33 cellular contexts compared by ENCODE assay signal in the genomic region with DNA sequence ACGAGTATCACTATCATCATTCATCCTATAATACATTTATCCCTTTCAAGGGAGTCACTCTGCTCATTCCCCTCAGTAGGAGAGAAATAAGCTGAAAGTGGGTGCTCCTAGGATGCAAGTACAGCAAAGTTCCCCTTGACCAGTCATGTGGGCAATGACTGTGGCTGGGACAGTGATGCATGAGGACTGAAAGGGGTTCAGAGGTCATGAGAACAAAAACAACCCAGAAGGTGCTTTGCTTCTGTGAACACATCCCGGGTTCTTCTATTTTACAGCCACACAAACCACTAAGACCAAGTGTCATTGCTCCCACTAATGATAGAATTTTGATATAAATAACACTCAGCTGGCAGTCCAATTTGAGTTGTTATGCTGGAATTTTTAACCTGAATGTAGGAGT.
"Had no signal": no experiment of that assay in that cellular context is flagged by ENCODE, and none has a peak within 500 bp of the region (broad histone marks: within the 10 kb centered on the region; RNA-seq: fewer than 3 reads in every experiment).

No MANE protein-coding gene starts in this region.

- ATAC-seq: activated naive CD4-positive, alpha-beta T cell treated with anti-CD3 and anti-CD28 coated beads, Interleukin-2, amount 50 U/mL, for 72 hours; activated T-cell treated with anti-CD3 and anti-CD28 coated beads, Interleukin-2, amount 50 U/mL, for 72 hours; foreskin keratinocyte; gastrocnemius medialis; WTC11 had no signal

- DNase-seq: activated CD4-positive, alpha-beta memory T cell treated with anti-CD3 and anti-CD28 coated beads, Interleukin-2, amount 10 ng/mL, durations not matched to agents 7 days and 5 days; activated CD4-positive, alpha-beta T cell treated with anti-CD3 and anti-CD28 coated beads for 1 hour; activated CD4-positive, alpha-beta T cell treated with anti-CD3 and anti-CD28 coated beads for 4 hours; activated CD4-positive, alpha-beta T cell treated with anti-CD3 and anti-CD28 coated beads, Interleukin-2, amount 10 ng/mL, durations not matched to agents 7 days and 5 days; activated CD4-positive, alpha-beta T cell treated with anti-CD3 and anti-CD28 coated beads, Interleukin-2, amount 50 U/mL, for 4 hours; activated CD8-positive, alpha-beta memory T cell treated with anti-CD3 and anti-CD28 coated beads, Interleukin-2, amount 50 U/mL, for 48 hours; activated gamma-delta T cell; activated naive CD4-positive, alpha-beta T cell; activated naive CD4-positive, alpha-beta T cell treated with anti-CD3 and anti-CD28 coated beads, Interleukin-2, amount 10 ng/mL, durations not matched to agents 7 days and 5 days; activated naive CD8-positive, alpha-beta T cell treated with anti-CD3 and anti-CD28 coated beads, Interleukin-2, amount 10 ng/mL, durations not matched to agents 7 days and 5 days; activated T-cell treated with anti-CD3 and anti-CD28 coated beads for 4 hours; activated T-cell treated with anti-CD3 and anti-CD28 coated beads, Interleukin-2, amount 50 U/mL, for 24 hours; activated T-cell treated with anti-CD3 and anti-CD28 coated beads, Interleukin-2, amount 50 U/mL, for 72 hours; central memory CD4-positive, alpha-beta T cell; cerebellar nuclear complex; colonic mucosa; dorsolateral prefrontal cortex; effector memory CD4-positive, alpha-beta T cell; endodermal cell; erythroblast; foreskin keratinocyte; gastrocnemius medialis; glutamatergic neuron; T-helper 2 cell had no signal

- H3K36me3 Mint-ChIP-seq: activated naive CD4-positive, alpha-beta T cell treated with anti-CD3 and anti-CD28 coated beads, Interleukin-2, amount 10 ng/mL, durations not matched to agents 7 days and 5 days; activated naive CD4-positive, alpha-beta T cell treated with anti-CD3 and anti-CD28 coated beads, Interleukin-2, amount 50 U/mL, for 72 hours; activated naive CD8-positive, alpha-beta T cell treated with anti-CD3 and anti-CD28 coated beads, Interleukin-2, amount 10 ng/mL, durations not matched to agents 7 days and 5 days; brain; WTC11 had no signal

- H3K27me3 Mint-ChIP-seq: activated CD4-positive, alpha-beta memory T cell treated with anti-CD3 and anti-CD28 coated beads, Interleukin-2, amount 10 ng/mL, durations not matched to agents 7 days and 5 days; activated CD4-positive, alpha-beta T cell treated with anti-CD3 and anti-CD28 coated beads, Interleukin-2, amount 10 ng/mL, durations not matched to agents 7 days and 5 days; activated naive CD4-positive, alpha-beta T cell treated with anti-CD3 and anti-CD28 coated beads, Interleukin-2, amount 10 ng/mL, durations not matched to agents 7 days and 5 days; activated naive CD8-positive, alpha-beta T cell treated with anti-CD3 and anti-CD28 coated beads, Interleukin-2, amount 10 ng/mL, durations not matched to agents 7 days and 5 days; activated T-cell treated with anti-CD3 and anti-CD28 coated beads, Interleukin-2, amount 50 U/mL, for 24 hours; brain had no signal

- H3K9me3 ChIP-seq: ascending aorta, breast epithelium, colonic mucosa, esophagus muscularis mucosa, gastrocnemius medialis had no signal

- H3K27ac ChIP-seq: ascending aorta, breast epithelium, cardiac muscle cell, colonic mucosa, dorsolateral prefrontal cortex, esophagus muscularis mucosa, foreskin keratinocyte, gastrocnemius medialis, VCaP had no signal

- H3K4me1 Mint-ChIP-seq: activated CD4-positive, alpha-beta memory T cell treated with anti-CD3 and anti-CD28 coated beads, Interleukin-2, amount 10 ng/mL, durations not matched to agents 7 days and 5 days; activated CD4-positive, alpha-beta T cell treated with anti-CD3 and anti-CD28 coated beads, Interleukin-2, amount 10 ng/mL, durations not matched to agents 7 days and 5 days; activated naive CD4-positive, alpha-beta T cell treated with anti-CD3 and anti-CD28 coated beads, Interleukin-2, amount 10 ng/mL, durations not matched to agents 7 days and 5 days; activated naive CD8-positive, alpha-beta T cell treated with anti-CD3 and anti-CD28 coated beads, Interleukin-2, amount 10 ng/mL, durations not matched to agents 7 days and 5 days; brain; endodermal cell; WTC11 had no signal

- H3K4me1 ChIP-seq: ascending aorta, breast epithelium, colonic mucosa, esophagus muscularis mucosa, foreskin keratinocyte, gastrocnemius medialis had no signal

- H3K4me3 ChIP-seq: ascending aorta, breast epithelium, cardiac muscle cell, colonic mucosa, dorsolateral prefrontal cortex, esophagus muscularis mucosa, gastrocnemius medialis had no signal

- H3K4me3 Mint-ChIP-seq: activated CD4-positive, alpha-beta memory T cell treated with anti-CD3 and anti-CD28 coated beads, Interleukin-2, amount 10 ng/mL, durations not matched to agents 7 days and 5 days; activated CD4-positive, alpha-beta T cell treated with anti-CD3 and anti-CD28 coated beads, Interleukin-2, amount 10 ng/mL, durations not matched to agents 7 days and 5 days; activated naive CD4-positive, alpha-beta T cell treated with anti-CD3 and anti-CD28 coated beads, Interleukin-2, amount 10 ng/mL, durations not matched to agents 7 days and 5 days; activated naive CD8-positive, alpha-beta T cell treated with anti-CD3 and anti-CD28 coated beads, Interleukin-2, amount 10 ng/mL, durations not matched to agents 7 days and 5 days; activated T-cell treated with anti-CD3 and anti-CD28 coated beads, Interleukin-2, amount 50 U/mL, for 24 hours; activated T-cell treated with anti-CD3 and anti-CD28 coated beads, Interleukin-2, amount 50 U/mL, for 72 hours; brain; dendritic cell treated with granulocyte-macrophage colony-stimulating factor and Interleukin-4, amounts not matched to agents 40 ng/mL and 50 ng/mL, for 4 days; endodermal cell; WTC11 had no signal

- H3K27me3 ChIP-seq: ascending aorta, breast epithelium, cardiac muscle cell, colonic mucosa, dorsolateral prefrontal cortex, esophagus muscularis mucosa, foreskin keratinocyte, gastrocnemius medialis had no signal

- H3K36me3 ChIP-seq: ascending aorta, breast epithelium, cardiac muscle cell, colonic mucosa, esophagus muscularis mucosa, gastrocnemius medialis had no signal

- H3K27ac Mint-ChIP-seq: activated CD4-positive, alpha-beta memory T cell treated with anti-CD3 and anti-CD28 coated beads, Interleukin-2, amount 10 ng/mL, durations not matched to agents 7 days and 5 days; activated CD4-positive, alpha-beta T cell treated with anti-CD3 and anti-CD28 coated beads, Interleukin-2, amount 10 ng/mL, durations not matched to agents 7 days and 5 days; activated naive CD4-positive, alpha-beta T cell treated with anti-CD3 and anti-CD28 coated beads, Interleukin-2, amount 10 ng/mL, durations not matched to agents 7 days and 5 days; activated naive CD4-positive, alpha-beta T cell treated with anti-CD3 and anti-CD28 coated beads, Interleukin-2, amount 50 U/mL, for 72 hours; activated naive CD8-positive, alpha-beta T cell treated with anti-CD3 and anti-CD28 coated beads, Interleukin-2, amount 10 ng/mL, durations not matched to agents 7 days and 5 days; activated T-cell treated with anti-CD3 and anti-CD28 coated beads, Interleukin-2, amount 50 U/mL, for 24 hours; activated T-cell treated with anti-CD3 and anti-CD28 coated beads, Interleukin-2, amount 50 U/mL, for 72 hours; dendritic cell treated with granulocyte-macrophage colony-stimulating factor and Interleukin-4, amounts not matched to agents 40 ng/mL and 50 ng/mL, for 4 days; endodermal cell; WTC11 had no signal

- H3K9me3 Mint-ChIP-seq: activated CD4-positive, alpha-beta memory T cell treated with anti-CD3 and anti-CD28 coated beads, Interleukin-2, amount 10 ng/mL, durations not matched to agents 7 days and 5 days; activated CD4-positive, alpha-beta T cell treated with anti-CD3 and anti-CD28 coated beads, Interleukin-2, amount 10 ng/mL, durations not matched to agents 7 days and 5 days; activated naive CD4-positive, alpha-beta T cell treated with anti-CD3 and anti-CD28 coated beads, Interleukin-2, amount 10 ng/mL, durations not matched to agents 7 days and 5 days; activated naive CD4-positive, alpha-beta T cell treated with anti-CD3 and anti-CD28 coated beads, Interleukin-2, amount 50 U/mL, for 72 hours; activated naive CD8-positive, alpha-beta T cell treated with anti-CD3 and anti-CD28 coated beads, Interleukin-2, amount 10 ng/mL, durations not matched to agents 7 days and 5 days; activated T-cell treated with anti-CD3 and anti-CD28 coated beads, Interleukin-2, amount 50 U/mL, for 24 hours; activated T-cell treated with anti-CD3 and anti-CD28 coated beads, Interleukin-2, amount 50 U/mL, for 72 hours; brain; dendritic cell treated with granulocyte-macrophage colony-stimulating factor and Interleukin-4, amounts not matched to agents 40 ng/mL and 50 ng/mL, for 4 days; endodermal cell; WTC11 had no signal
